1 cellular context compared by ENCODE assay signal in genomic region chr3:4855676-4856075, GRCh38.
TF ChIP-seq lines count a peak whose summit lies in the region.

No MANE protein-coding gene starts in this region.

TF ChIP-seq in endothelial cell of umbilical vein, 7 proteins besides CTCF, POLR2A, EP300 and RAD21 (continued from another document):
- TF ChIP-seq POLR2AphosphoS5 (IDR thresholded peaks at IDR 0.05; ENCODE audit: insufficient read depth, low read depth, low read length): peak; percentile 82
- peak; percentile 31 for TF ChIP-seq GATA2 (IDR thresholded peaks at IDR 0.05; ENCODE audit: insufficient read depth, insufficient read length, low read depth, low read length)
- TF ChIP-seq FOS (IDR thresholded peaks at IDR 0.05; ENCODE audit: borderline replicate concordance, insufficient read depth, low read length): peak; percentile 87
